Comparison of ENCODE assay signal across 8 cellular contexts in the genomic region with DNA sequence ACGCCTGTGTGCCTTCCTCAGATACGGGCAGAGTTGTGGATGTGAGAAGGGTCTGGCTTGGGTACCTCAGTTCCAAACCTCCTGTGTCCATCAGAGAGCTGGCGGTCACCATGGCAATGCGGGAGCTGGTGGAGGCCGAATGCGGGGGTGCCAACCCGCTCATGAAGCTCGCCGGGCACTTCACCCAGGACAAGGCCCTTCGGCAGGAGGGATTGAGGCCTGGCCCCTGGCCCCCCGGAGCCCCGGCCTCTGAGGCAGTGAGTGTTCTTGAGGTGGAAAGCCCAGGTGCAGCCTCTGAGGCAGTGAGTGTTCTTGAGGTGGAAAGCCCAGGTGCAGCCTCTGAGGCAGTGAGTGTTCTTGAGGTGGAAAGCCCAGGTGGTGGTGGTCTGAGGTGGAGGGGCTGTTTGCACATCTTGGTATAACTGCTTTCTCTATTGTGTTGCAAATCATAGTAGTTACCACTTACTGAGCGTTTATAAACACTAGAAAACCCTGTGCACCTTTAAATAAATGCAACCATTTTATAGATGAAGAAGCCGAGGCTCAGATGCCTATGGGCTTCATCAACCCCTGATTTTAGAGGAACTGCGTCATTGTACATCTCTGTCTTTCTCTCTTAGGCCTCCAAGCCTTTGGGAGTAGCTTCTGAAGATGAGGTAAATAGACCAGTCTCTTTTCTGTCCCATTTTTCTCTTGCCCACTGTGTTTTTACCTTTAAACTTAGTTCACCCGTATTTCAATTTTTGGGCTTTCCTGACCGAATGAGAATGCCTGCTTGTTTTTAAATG.
DNase-seq lines count a peak whose midpoint lies in the region; TF ChIP-seq lines count a peak whose summit lies in the region.

No MANE protein-coding gene starts in this region.

- H3K4me3 ChIP-seq in iPS-18c (ENCODE audit: insufficient read depth, low read depth, low read length) (peak overlapping the region; percentile 85), skeletal muscle cell (ENCODE audit: low read depth, low read length) (peak overlapping the region; percentile 64)

- POLR2A ChIA-PET in HEK293T (lab: Yijun Ruan, JAX): interaction anchor here (0.6 kb wide), 1 partner anchor 14 kb away, joined by 3 read pairs; no protein-coding TSS in a partner anchor

- CTCF ChIA-PET in HEK293T (lab: Yijun Ruan, JAX): no interaction called here

- H3K9me3 ChIP-seq in iPS-18c (ENCODE audit: control insufficient read depth, insufficient read depth, low read length): no peaks in the 10 kb centered on the region

- peak; percentile 13 for DNase-seq in activated gamma-delta T cell treated with Interleukin-2 at 50 U/mL for 16 hours
- DNase-seq in activated gamma-delta T cell (lab: John Stamatoyannopoulos, UW): no peak
- peak; percentile 50 for DNase-seq in NCI-H69 (lab: John Stamatoyannopoulos, UW)
- DNase-seq in astrocyte of the hippocampus (ENCODE audit: low read depth, low spot score): peak; percentile 44
- no peak for DNase-seq in skeletal muscle cell (ENCODE audit: low read depth)
- no peak for DNase-seq in AML-193 (lab: John Stamatoyannopoulos, UW)
- DNase-seq in HEK293T (ENCODE audit: extremely low spot score): no peak

TF ChIP-seq in HEK293T, 16 proteins besides CTCF, POLR2A, EP300 and RAD21:
- TF ChIP-seq FOXK2 (IDR thresholded peaks at IDR 0.05) (no peak), ELF4 (IDR thresholded peaks at IDR 0.05) (no peak), ZNF384 (IDR thresholded peaks at IDR 0.05) (no peak), LEF1 (IDR thresholded peaks at IDR 0.05; ENCODE audit: borderline replicate concordance) (no peak), BHLHE40 (IDR thresholded peaks at IDR 0.05; ENCODE audit: borderline replicate concordance) (no peak), FOXA1 (IDR thresholded peaks at IDR 0.05) (no peak)
- TF ChIP-seq, protein P1, sequence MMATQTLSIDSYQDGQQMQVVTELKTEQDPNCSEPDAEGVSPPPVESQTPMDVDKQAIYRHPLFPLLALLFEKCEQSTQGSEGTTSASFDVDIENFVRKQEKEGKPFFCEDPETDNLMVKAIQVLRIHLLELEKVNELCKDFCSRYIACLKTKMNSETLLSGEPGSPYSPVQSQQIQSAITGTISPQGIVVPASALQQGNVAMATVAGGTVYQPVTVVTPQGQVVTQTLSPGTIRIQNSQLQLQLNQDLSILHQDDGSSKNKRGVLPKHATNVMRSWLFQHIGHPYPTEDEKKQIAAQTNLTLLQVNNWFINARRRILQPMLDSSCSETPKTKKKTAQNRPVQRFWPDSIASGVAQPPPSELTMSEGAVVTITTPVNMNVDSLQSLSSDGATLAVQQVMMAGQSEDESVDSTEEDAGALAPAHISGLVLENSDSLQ (IDR thresholded peaks at IDR 0.05): no peak

Comparison
In these comparisons a context has a peak if more than half of its experiments do, and no peak if none do; other contexts are left out.
1. DNase-seq: peak in activated gamma-delta T cell treated with Interleukin-2 at 50 U/mL for 16 hours (single experiment), NCI-H69 (single experiment) and astrocyte of the hippocampus (single experiment); none in activated gamma-delta T cell (single experiment), skeletal muscle cell (single experiment), AML-193 (0 of 2) and HEK293T (single experiment).